8 cellular contexts compared by ENCODE assay signal in the genomic region with DNA sequence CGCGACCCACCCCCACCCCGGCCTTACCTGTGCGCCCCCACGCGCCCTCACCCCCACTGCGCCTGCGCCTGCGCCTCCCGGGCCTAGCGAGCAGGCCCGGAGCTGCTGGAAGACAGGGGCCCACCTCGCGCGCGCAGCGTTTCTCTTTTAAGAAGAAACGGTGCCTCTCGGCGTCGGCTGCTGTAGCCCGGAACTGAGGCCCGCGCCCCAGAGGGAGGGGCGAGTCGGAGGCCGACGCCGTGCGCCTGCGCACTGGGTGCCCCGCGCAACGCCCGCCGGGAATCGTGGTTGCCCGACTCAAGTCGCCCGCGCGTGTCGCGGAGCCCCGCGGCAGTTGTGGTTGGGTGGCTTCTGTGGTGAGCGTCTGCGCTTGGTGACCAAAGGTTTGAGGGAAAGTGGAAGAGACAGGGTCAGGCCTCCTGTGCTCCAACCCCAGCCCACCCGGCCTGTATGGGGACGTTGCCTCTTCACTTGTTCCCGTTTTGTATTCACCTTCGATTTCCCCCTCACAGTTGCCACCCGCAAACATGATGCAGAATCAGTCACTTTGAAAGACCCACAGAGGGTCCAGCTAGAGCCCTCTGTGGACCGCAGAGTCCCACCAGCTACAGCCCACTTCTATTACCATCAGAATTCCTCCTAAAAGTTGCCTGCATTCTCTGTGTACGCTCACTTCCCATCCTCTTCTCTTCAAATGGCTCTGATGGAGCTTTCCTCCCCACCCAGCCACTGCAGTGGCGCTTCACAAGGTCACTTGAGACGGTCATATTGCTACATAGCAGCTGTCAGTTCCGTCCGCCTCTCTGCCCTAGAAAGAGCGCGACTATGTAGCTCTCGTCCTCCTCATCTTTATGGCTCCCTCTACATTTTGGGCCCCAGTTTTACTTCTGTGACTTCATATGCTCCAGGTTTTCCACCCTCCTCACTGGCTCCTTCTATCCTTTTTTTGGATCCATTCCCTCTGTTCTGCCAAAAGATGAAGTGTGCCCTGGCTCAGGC. TPM values are rescaled to one million over a fixed set of nuclear protein-coding genes. Genes with fewer than 3 reads are reported as not detected.
DNase-seq lines count a peak whose midpoint lies in the region; ATAC-seq and TF ChIP-seq lines count a peak whose summit lies in the region.

A gene with protein sequence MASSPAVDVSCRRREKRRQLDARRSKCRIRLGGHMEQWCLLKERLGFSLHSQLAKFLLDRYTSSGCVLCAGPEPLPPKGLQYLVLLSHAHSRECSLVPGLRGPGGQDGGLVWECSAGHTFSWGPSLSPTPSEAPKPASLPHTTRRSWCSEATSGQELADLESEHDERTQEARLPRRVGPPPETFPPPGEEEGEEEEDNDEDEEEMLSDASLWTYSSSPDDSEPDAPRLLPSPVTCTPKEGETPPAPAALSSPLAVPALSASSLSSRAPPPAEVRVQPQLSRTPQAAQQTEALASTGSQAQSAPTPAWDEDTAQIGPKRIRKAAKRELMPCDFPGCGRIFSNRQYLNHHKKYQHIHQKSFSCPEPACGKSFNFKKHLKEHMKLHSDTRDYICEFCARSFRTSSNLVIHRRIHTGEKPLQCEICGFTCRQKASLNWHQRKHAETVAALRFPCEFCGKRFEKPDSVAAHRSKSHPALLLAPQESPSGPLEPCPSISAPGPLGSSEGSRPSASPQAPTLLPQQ (minus strand): TSS at position 195 of the 999 bp plus-strand sequence. CDS start 776 bp downstream, outside the sequence.

- no peaks in the 10 kb centered on the region for H4K20me1 ChIP-seq in SU-DHL-6 (ENCODE audit: low read depth, low read length)

- H3K27ac ChIP-seq in SU-DHL-6 (ENCODE audit: low read depth, low read length) (peak within 1 kb of the TSS; percentile 63), parathyroid adenoma (peak within 1 kb of the TSS; percentile 81), tibial artery (peak within 1 kb of the TSS; percentile 88 to 96)

- H2AFZ ChIP-seq in SU-DHL-6 (ENCODE audit: low read depth, low read length, severe bottlenecking) (peak within 1 kb of the TSS; percentile 80), parathyroid adenoma (peak within 1 kb of the TSS; percentile 89)

- H3K4me1 Mint-ChIP-seq in activated naive CD8-positive, alpha-beta T cell treated with anti-CD3 and anti-CD28 coated beads, Interleukin-2, amount 10 ng/mL, durations not matched to agents 7 days and 5 days, result peaks cover 45% of the 10 kb centered on the region

- TF ChIP-seq CTCF in GM12875 (IDR thresholded peaks at IDR 0.05; ENCODE audit: borderline replicate concordance, insufficient read depth, low read depth, low read length) (no peak), SU-DHL-6 (IDR thresholded peaks at IDR 0.05; ENCODE audit: insufficient read depth, low read length, poor library complexity, severe bottlenecking) (no peak), parathyroid adenoma (IDR thresholded peaks at IDR 0.05) (no peak), tibial artery (IDR thresholded peaks at IDR 0.05) (no peak)

- peak; percentile 85 for ATAC-seq in HG02763 (IDR thresholded peaks at IDR 0.05; ENCODE audit: unreplicated experiment)
- peak; percentile 84 for ATAC-seq in activated naive CD8-positive, alpha-beta T cell treated with anti-CD3 and anti-CD28 coated beads, Interleukin-2, amount 10 ng/mL, durations not matched to agents 7 days and 5 days (ENCODE audit: low read depth)

- no peaks in the 10 kb centered on the region for H3K9me2 ChIP-seq in SU-DHL-6 (replicated peaks; ENCODE audit: insufficient read depth, low read length)

- no peaks in the 10 kb centered on the region for H3K9me3 Mint-ChIP-seq in activated naive CD8-positive, alpha-beta T cell treated with anti-CD3 and anti-CD28 coated beads, Interleukin-2, amount 10 ng/mL, durations not matched to agents 7 days and 5 days

- peaks cover 3% of the 10 kb centered on the region for H3K27me3 Mint-ChIP-seq in activated naive CD8-positive, alpha-beta T cell treated with anti-CD3 and anti-CD28 coated beads, Interleukin-2, amount 10 ng/mL, durations not matched to agents 7 days and 5 days

- H3K9ac ChIP-seq in SU-DHL-6 (ENCODE audit: low read length) (peak within 1 kb of the TSS; percentile 82), parathyroid adenoma (peak within 1 kb of the TSS; percentile 28)

- no peaks in the 10 kb centered on the region for H3K27me3 ChIP-seq in SU-DHL-6 (ENCODE audit: low read length)
- no peaks in the 10 kb centered on the region for H3K27me3 ChIP-seq in parathyroid adenoma (ENCODE audit: control insufficient read depth, insufficient read depth, low read length)
- no peaks in the 10 kb centered on the region for H3K27me3 ChIP-seq in tibial artery

- H3K36me3 Mint-ChIP-seq in activated naive CD8-positive, alpha-beta T cell treated with anti-CD3 and anti-CD28 coated beads, Interleukin-2, amount 10 ng/mL, durations not matched to agents 7 days and 5 days, result peaks cover 16% of the 10 kb centered on the region

- peak within 1 kb of the TSS; percentile 97 for H3K27ac Mint-ChIP-seq in activated naive CD8-positive, alpha-beta T cell treated with anti-CD3 and anti-CD28 coated beads, Interleukin-2, amount 10 ng/mL, durations not matched to agents 7 days and 5 days

- DNase-seq in NCI-H128 (lab: John Stamatoyannopoulos, UW; ENCODE audit: unreplicated experiment), result peak; percentile 92
- peak; percentile 98 for DNase-seq in activated naive CD8-positive, alpha-beta T cell treated with anti-CD3 and anti-CD28 coated beads, Interleukin-2, amount 10 ng/mL, durations not matched to agents 7 days and 5 days
- DNase-seq in head of caudate nucleus, result peak; percentile 94 to 99 (median 98)
- peak; percentile 98 for DNase-seq in tibial artery

- peaks cover 9% of the 10 kb centered on the region; the same call in 1 of the 2 replicates for H3F3A ChIP-seq in SU-DHL-6 (ENCODE audit: insufficient read depth)

- H3K36me3 ChIP-seq in SU-DHL-6 (ENCODE audit: low read length) (no peaks in the 10 kb centered on the region), parathyroid adenoma (ENCODE audit: control insufficient read depth, insufficient read depth, low read length) (no peaks in the 10 kb centered on the region), tibial artery (peaks cover 0 to 12% (median 0%) of the 10 kb centered on the region in 3 donors)

- H3K9me3 ChIP-seq in SU-DHL-6 (ENCODE audit: insufficient read depth, low read length), result no peaks in the 10 kb centered on the region
- H3K9me3 ChIP-seq in parathyroid adenoma (ENCODE audit: control insufficient read depth, low read length), result no peaks in the 10 kb centered on the region
- H3K9me3 ChIP-seq in tibial artery, result no peaks in the 10 kb centered on the region

- H3K4me3 ChIP-seq in GM12875 (ENCODE audit: low read depth, low read length) (peak within 1 kb of the TSS; percentile 85), SU-DHL-6 (ENCODE audit: insufficient read depth, low read length, poor library complexity, severe bottlenecking) (peak within 1 kb of the TSS; percentile 72), parathyroid adenoma (ENCODE audit: low read depth, low read length) (peak within 1 kb of the TSS; percentile 81), tibial artery (peak within 1 kb of the TSS; percentile 55 to 58)

- POLR2A ChIA-PET in activated naive CD8-positive, alpha-beta T cell treated with anti-CD3 and anti-CD28 coated beads, Interleukin-2, amount 10 ng/mL, durations not matched to agents 7 days and 5 days (lab: Charles Lee), result interaction anchor here (0.7 to 4.1 kb wide), 12 partner anchors 14 to 57 kb away, joined by 3 to 74 read pairs (median 6); partner anchors contain the start of genes PGBD2, SH3BP5L and ZNF672

- peaks cover 9% of the 10 kb centered on the region; the same call in 1 of the 2 replicates for H3K79me2 ChIP-seq in SU-DHL-6 (ENCODE audit: insufficient read depth, low read length)
- no peaks in the 10 kb centered on the region for H3K79me2 ChIP-seq in parathyroid adenoma

- H3K4me3 Mint-ChIP-seq in activated naive CD8-positive, alpha-beta T cell treated with anti-CD3 and anti-CD28 coated beads, Interleukin-2, amount 10 ng/mL, durations not matched to agents 7 days and 5 days, result peak within 1 kb of the TSS; percentile 94

- intact Hi-C loops in head of caudate nucleus (cut with DNase I) (no loop called here), tibial artery (cut with DNase I; ENCODE audit: low total_unique reads) (loop anchor here (2.0 kb wide), 1 partner anchor 20 kb away; the partner anchor contains the start of gene ZNF672)

- H3K4me2 ChIP-seq in SU-DHL-6 (ENCODE audit: low read depth, low read length, poor library complexity, severe bottlenecking) (peak within 1 kb of the TSS; percentile 87), parathyroid adenoma (ENCODE audit: low read length) (peak within 1 kb of the TSS; percentile 85)

- peaks cover 9% of the 10 kb centered on the region for H3K4me1 ChIP-seq in parathyroid adenoma
- H3K4me1 ChIP-seq in tibial artery, result peaks cover 0 to 39% (median 28%) of the 10 kb centered on the region in 4 donors

RNA-seq across cellular contexts. Expression of the gene that starts here (rescaled TPM):
- 10 to 100 TPM; 58.6 to 70.2 TPM for total RNA-seq in activated naive CD8-positive, alpha-beta T cell treated with anti-CD3 and anti-CD28 coated beads, Interleukin-2, amount 10 ng/mL, durations not matched to agents 7 days and 5 days

Comparison
In these comparisons a context has a peak if more than half of its experiments do, and no peak if none do; other contexts are left out.
1. Peak in every context shown above with its lines: DNase-seq, ATAC-seq, H3K4me3 ChIP-seq and H3K27ac ChIP-seq.